In the genomic region with DNA sequence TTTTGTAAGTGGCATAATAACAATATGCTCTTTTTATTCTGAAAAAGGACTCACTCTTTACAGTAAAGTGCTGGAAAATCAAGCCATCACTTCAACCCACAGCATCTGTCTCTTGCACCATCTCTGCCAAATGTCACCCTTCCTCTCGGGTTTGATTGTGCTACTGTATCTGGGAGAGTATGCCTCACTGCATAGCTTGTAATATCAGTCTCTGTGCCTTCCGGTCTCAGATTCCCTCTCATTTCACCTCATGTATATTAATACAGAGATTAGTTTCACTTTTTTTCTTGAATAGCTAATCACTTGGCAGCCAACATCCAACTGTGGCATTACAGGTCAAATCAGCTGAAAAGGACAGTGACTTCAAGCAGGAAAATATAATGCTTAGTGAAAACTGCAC, we compare ENCODE assay signal across 22 cellular contexts.
DNase-seq lines count a peak whose midpoint lies in the region; ATAC-seq and TF ChIP-seq lines count a peak whose summit lies in the region.
"Had no signal": no experiment of that assay in that cellular context is flagged by ENCODE, and none has a peak within 500 bp of the region (broad histone marks: within the 10 kb centered on the region; RNA-seq: fewer than 3 reads in every experiment).

No MANE protein-coding gene starts in this region.

- H4K20me1 ChIP-seq in OCI-LY3 (ENCODE audit: insufficient read depth, low read length): no peaks in the 10 kb centered on the region

- peak overlapping the region; percentile 46 for H3K4me2 ChIP-seq in OCI-LY3 (ENCODE audit: low read length)
- H3K4me2 ChIP-seq: KMS-11 had no signal

- peaks cover 14% of the 10 kb centered on the region for H3K4me1 ChIP-seq in OCI-LY3 (ENCODE audit: low read length)
- no peaks in the 10 kb centered on the region for H3K4me1 ChIP-seq in BE2C
- H3K4me1 ChIP-seq: parathyroid adenoma, right lobe of liver, transverse colon had no signal

- H3K27me3 ChIP-seq in OCI-LY3 (ENCODE audit: low read depth, low read length) (no peaks in the 10 kb centered on the region), BE2C (peaks cover 9% of the 10 kb centered on the region)
- H3K27me3 ChIP-seq: right lobe of liver, transverse colon had no signal

- peak overlapping the region; percentile 47 for H2AFZ ChIP-seq in OCI-LY3 (ENCODE audit: low read depth, low read length)
- H2AFZ ChIP-seq: parathyroid adenoma had no signal

- no peak overlapping the region for H3K9ac ChIP-seq in OCI-LY3 (ENCODE audit: low read length)
- H3K9ac ChIP-seq: KMS-11, parathyroid adenoma had no signal

- H3K9me3 Mint-ChIP-seq in stimulated activated naive CD8-positive, alpha-beta T cell treated with anti-CD3 and anti-CD28 coated beads, Interleukin-15, amount 100 ng/mL, for 72 hours: no peaks in the 10 kb centered on the region
- H3K9me3 Mint-ChIP-seq in glutamatergic neuron (ENCODE audit: unreplicated experiment): peaks cover 8% of the 10 kb centered on the region

- no peaks in the 10 kb centered on the region for H3K4me1 Mint-ChIP-seq in stimulated activated naive CD8-positive, alpha-beta T cell treated with anti-CD3 and anti-CD28 coated beads, Interleukin-15, amount 100 ng/mL, for 72 hours
- peaks cover 31% of the 10 kb centered on the region for H3K4me1 Mint-ChIP-seq in glutamatergic neuron (ENCODE audit: low read depth, unreplicated experiment)
- H3K4me1 Mint-ChIP-seq: activated naive CD8-positive, alpha-beta T cell treated with anti-CD3 and anti-CD28 coated beads, Interleukin-2, amount 10 ng/mL, durations not matched to agents 7 days and 5 days; T-cell had no signal

- H3K27ac Mint-ChIP-seq in stimulated activated naive CD8-positive, alpha-beta T cell treated with anti-CD3 and anti-CD28 coated beads, Interleukin-15, amount 100 ng/mL, for 72 hours: no peak overlapping the region
- H3K27ac Mint-ChIP-seq in glutamatergic neuron (ENCODE audit: unreplicated experiment): peak overlapping the region; percentile 60
- H3K27ac Mint-ChIP-seq: activated naive CD8-positive, alpha-beta T cell treated with anti-CD3 and anti-CD28 coated beads, Interleukin-2, amount 10 ng/mL, durations not matched to agents 7 days and 5 days; T-cell had no signal

- H3K27me3 Mint-ChIP-seq in stimulated activated naive CD8-positive, alpha-beta T cell treated with anti-CD3 and anti-CD28 coated beads, Interleukin-15, amount 100 ng/mL, for 72 hours: no peaks in the 10 kb centered on the region
- no peaks in the 10 kb centered on the region for H3K27me3 Mint-ChIP-seq in glutamatergic neuron (ENCODE audit: unreplicated experiment)
- H3K27me3 Mint-ChIP-seq: activated naive CD8-positive, alpha-beta T cell treated with anti-CD3 and anti-CD28 coated beads, Interleukin-2, amount 10 ng/mL, durations not matched to agents 7 days and 5 days; T-cell had no signal

- H3K79me2 ChIP-seq in OCI-LY3 (ENCODE audit: low read length): no peaks in the 10 kb centered on the region
- H3K79me2 ChIP-seq: parathyroid adenoma had no signal

- no peaks in the 10 kb centered on the region for H3K36me3 Mint-ChIP-seq in glutamatergic neuron (ENCODE audit: unreplicated experiment)
- H3K36me3 Mint-ChIP-seq: activated naive CD8-positive, alpha-beta T cell treated with anti-CD3 and anti-CD28 coated beads, Interleukin-2, amount 10 ng/mL, durations not matched to agents 7 days and 5 days; T-cell had no signal

- no peak overlapping the region for H3K27ac ChIP-seq in OCI-LY3 (ENCODE audit: low read length)
- H3K27ac ChIP-seq: KMS-11, parathyroid adenoma, right lobe of liver, transverse colon had no signal

- TF ChIP-seq CTCF in OCI-LY3 (IDR thresholded peaks at IDR 0.05; ENCODE audit: low read depth, low read length) (no peak), glutamatergic neuron (IDR thresholded peaks at IDR 0.05; ENCODE audit: partially characterized antibody, unreplicated experiment) (no peak), BE2C (IDR thresholded peaks at IDR 0.05; ENCODE audit: low read depth, low read length) (no peak)

- no peaks in the 10 kb centered on the region for H3K36me3 ChIP-seq in OCI-LY3 (replicated peaks; ENCODE audit: low read depth, low read length)
- no peaks in the 10 kb centered on the region for H3K36me3 ChIP-seq in BE2C
- H3K36me3 ChIP-seq: right lobe of liver, transverse colon had no signal

- ATAC-seq in stimulated activated naive CD8-positive, alpha-beta T cell treated with anti-CD3 and anti-CD28 coated beads, Interleukin-15, Interleukin-2, amounts not matched to agents 100 U/mL and 50 U/mL, for 24 hours: peak; percentile 32
- ATAC-seq in stimulated activated naive CD8-positive, alpha-beta T cell treated with anti-CD3 and anti-CD28 coated beads, Interleukin-15, amount 100 ng/mL, for 72 hours: no peak
- no peak for ATAC-seq in GM19463 (IDR thresholded peaks at IDR 0.05; ENCODE audit: unreplicated experiment)
- ATAC-seq: GM12878, right lobe of liver, T-cell had no signal

- H3K4me3 ChIP-seq in OCI-LY3 (ENCODE audit: low read length) (peak overlapping the region; percentile 11), BE2C (ENCODE audit: low read depth, low read length) (no peak overlapping the region)
- H3K4me3 ChIP-seq: GM12878, right lobe of liver, transverse colon had no signal

- H3K9me3 ChIP-seq in OCI-LY3 (ENCODE audit: insufficient read depth, low read length): no peaks in the 10 kb centered on the region
- no peaks in the 10 kb centered on the region for H3K9me3 ChIP-seq in BE2C
- H3K9me3 ChIP-seq: right lobe of liver, transverse colon had no signal

- H3K4me3 Mint-ChIP-seq in stimulated activated naive CD8-positive, alpha-beta T cell treated with anti-CD3 and anti-CD28 coated beads, Interleukin-15, amount 100 ng/mL, for 72 hours: no peak overlapping the region
- H3K4me3 Mint-ChIP-seq in glutamatergic neuron (ENCODE audit: unreplicated experiment): peak overlapping the region; percentile 8
- H3K4me3 Mint-ChIP-seq: activated naive CD8-positive, alpha-beta T cell treated with anti-CD3 and anti-CD28 coated beads, Interleukin-2, amount 10 ng/mL, durations not matched to agents 7 days and 5 days; T-cell had no signal

- DNase-seq in stimulated activated naive CD8-positive, alpha-beta T cell treated with anti-CD3 and anti-CD28 coated beads, Interleukin-15, Interleukin-2, amounts not matched to agents 100 U/mL and 50 U/mL, for 24 hours: no peak
- DNase-seq in stimulated activated naive CD8-positive, alpha-beta T cell treated with anti-CD3 and anti-CD28 coated beads, Interleukin-15, amount 100 ng/mL, for 72 hours: no peak
- DNase-seq in glutamatergic neuron (no peak), BE2C (no peak), NCI-H1092 (lab: John Stamatoyannopoulos, UW) (no peak), foreskin melanocyte (no peak)
- DNase-seq: activated CD4-positive, alpha-beta T cell treated with anti-CD3 and anti-CD28 coated beads, Interleukin-2, amount 50 U/mL, for 48 hours; activated effector memory CD4-positive, alpha-beta T cell treated with anti-CD3 and anti-CD28 coated beads, Interleukin-2, amount 50 U/mL, for 16 hours; activated naive CD8-positive, alpha-beta T cell treated with anti-CD3 and anti-CD28 coated beads, Interleukin-2, amount 10 ng/mL, durations not matched to agents 7 days and 5 days; DMS79; erythroblast; H7; NCI-H1436 treated with DMSO at 0.1 percent for 48 hours; NCI-H82; right lobe of liver; T-cell; transverse colon had no signal
